9 cellular contexts compared by ENCODE assay signal in the genomic region with DNA sequence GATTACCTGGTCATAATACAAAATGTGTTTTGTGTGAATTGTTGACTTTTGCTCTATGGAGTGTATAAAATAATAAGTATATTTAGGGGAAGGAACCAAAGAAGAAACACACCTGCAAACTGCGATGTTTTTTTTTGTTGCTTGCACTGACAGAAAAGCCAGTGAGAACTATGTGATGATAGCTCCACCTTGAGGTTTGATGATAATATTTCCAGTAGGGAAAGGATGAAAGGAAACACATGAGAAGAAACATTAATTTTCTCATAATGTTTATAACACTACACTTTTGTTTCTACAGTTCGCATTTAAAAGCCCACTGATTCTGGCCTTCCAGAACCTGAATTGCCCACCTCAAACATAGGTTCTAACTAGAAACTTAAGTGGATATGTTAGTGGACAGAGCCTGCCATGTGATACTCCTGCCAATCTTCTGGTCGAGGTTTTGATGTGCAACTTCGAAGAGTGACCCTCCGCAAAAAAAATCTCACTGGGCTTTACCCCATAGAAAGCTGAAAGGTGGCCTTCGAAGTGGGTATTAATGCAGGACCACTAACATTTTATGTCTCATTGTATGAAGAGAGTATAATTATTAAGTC.
DNase-seq lines count a peak whose midpoint lies in the region; ATAC-seq and TF ChIP-seq lines count a peak whose summit lies in the region.
"Had no signal": no experiment of that assay in that cellular context is flagged by ENCODE, and none has a peak within 500 bp of the region (broad histone marks: within the 10 kb centered on the region; RNA-seq: fewer than 3 reads in every experiment).

No MANE protein-coding gene starts in this region.

- H3K4me3 ChIP-seq in body of pancreas (no peak overlapping the region), right lobe of liver (no peak overlapping the region), sigmoid colon (no peak overlapping the region)

- TF ChIP-seq POLR2A in body of pancreas (IDR thresholded peaks at IDR 0.05) (no peak), right lobe of liver (IDR thresholded peaks at IDR 0.05) (no peak), sigmoid colon (IDR thresholded peaks at IDR 0.05) (no peak)

- H3K4me1 ChIP-seq in body of pancreas, result peaks cover 23% of the 10 kb centered on the region
- peaks cover 0 to 14% (median 0%) of the 10 kb centered on the region in 4 donors for H3K4me1 ChIP-seq in right lobe of liver
- no peaks in the 10 kb centered on the region for H3K4me1 ChIP-seq in sigmoid colon

- DNase-seq in NCI-H1436 (lab: John Stamatoyannopoulos, UW), result peak; percentile 62
- DNase-seq in NCI-H1436 treated with DMSO at 0.1 percent for 48 hours (lab: John Stamatoyannopoulos, UW), result no peak
- peak; percentile 47 for DNase-seq in NCI-H2029 treated with DMSO at 0.1 percent for 48 hours (lab: John Stamatoyannopoulos, UW)
- DNase-seq in body of pancreas, result no peak
- no peak for DNase-seq in right lobe of liver
- no peak for DNase-seq in cortex of kidney (lab: John Stamatoyannopoulos, UW)
- DNase-seq in sigmoid colon, result no peak
- DNase-seq: naive B cell had no signal

- TF ChIP-seq EP300 in sigmoid colon (IDR thresholded peaks at IDR 0.05), result no peak

- TF ChIP-seq CTCF in body of pancreas (IDR thresholded peaks at IDR 0.05) (peak; percentile 32 to 79 (median 70)), right lobe of liver (IDR thresholded peaks at IDR 0.05) (peak; percentile 45 to 59 (median 54)), sigmoid colon (IDR thresholded peaks at IDR 0.05) (peak in 1 of 4 experiments; percentile 11)

- H3K9me3 ChIP-seq in body of pancreas (no peaks in the 10 kb centered on the region), right lobe of liver (no peaks in the 10 kb centered on the region), sigmoid colon (no peaks in the 10 kb centered on the region)

- H3K36me3 ChIP-seq in body of pancreas (replicated peaks in 1 of 2; ENCODE audit: insufficient read depth in 1 of 2, low read depth in 2 of 2) (no peaks in the 10 kb centered on the region), right lobe of liver (no peaks in the 10 kb centered on the region), sigmoid colon (no peaks in the 10 kb centered on the region)

- H3K27me3 ChIP-seq in body of pancreas (no peaks in the 10 kb centered on the region), right lobe of liver (no peaks in the 10 kb centered on the region), sigmoid colon (no peaks in the 10 kb centered on the region)

- intact Hi-C loops in body of pancreas (cut with DNase I), result loop anchor here (10.0 kb wide), 2 partner anchors 603 to 763 kb away; no protein-coding TSS in a partner anchor
- intact Hi-C loops in right lobe of liver (cut with DNase I), result no loop called here
- intact Hi-C loops in sigmoid colon (cut with DNase I), result no loop called here

- peak; percentile 45 for ATAC-seq in body of pancreas
- ATAC-seq in right lobe of liver, result peak; percentile 45 to 68 (median 63)
- no peak for ATAC-seq in HG03354 (IDR thresholded peaks at IDR 0.05; ENCODE audit: poor library complexity, severe bottlenecking, unreplicated experiment)

- 22 to 29% methylated on average over 6 of the region's 6 CpGs for WGBS in body of pancreas, 2 donors
- WGBS in right lobe of liver (ENCODE audit: insufficient coverage, low coverage, low lambda C conversion rate, missing lambda C conversion rate), result 38% methylated on average over 6 of the region's 6 CpGs
- WGBS in sigmoid colon, 2 donors, result 36 to 61% methylated on average over 6 of the region's 6 CpGs

- H3K27ac ChIP-seq in body of pancreas (no peak overlapping the region), right lobe of liver (no peak overlapping the region), sigmoid colon (no peak overlapping the region)

Comparison
In these comparisons a context has a peak if more than half of its experiments do, and no peak if none do; other contexts are left out.
1. DNase-seq: peak in NCI-H1436 (single experiment) and NCI-H2029 treated with DMSO at 0.1 percent for 48 hours (single experiment); none in NCI-H1436 treated with DMSO at 0.1 percent for 48 hours (single experiment), body of pancreas (0 of 4), right lobe of liver (0 of 3), cortex of kidney (single experiment) and sigmoid colon (single experiment).